ENCODE assay signal across 1 cellular context in genomic region chr12:50569321-50569720, GRCh38.
TF ChIP-seq lines count a peak whose summit lies in the region.

No MANE protein-coding gene starts in this region.

TF ChIP-seq in GM23338, 12 proteins besides CTCF, POLR2A, EP300 and RAD21 (continued from another document):
- TF ChIP-seq, protein P1, sequence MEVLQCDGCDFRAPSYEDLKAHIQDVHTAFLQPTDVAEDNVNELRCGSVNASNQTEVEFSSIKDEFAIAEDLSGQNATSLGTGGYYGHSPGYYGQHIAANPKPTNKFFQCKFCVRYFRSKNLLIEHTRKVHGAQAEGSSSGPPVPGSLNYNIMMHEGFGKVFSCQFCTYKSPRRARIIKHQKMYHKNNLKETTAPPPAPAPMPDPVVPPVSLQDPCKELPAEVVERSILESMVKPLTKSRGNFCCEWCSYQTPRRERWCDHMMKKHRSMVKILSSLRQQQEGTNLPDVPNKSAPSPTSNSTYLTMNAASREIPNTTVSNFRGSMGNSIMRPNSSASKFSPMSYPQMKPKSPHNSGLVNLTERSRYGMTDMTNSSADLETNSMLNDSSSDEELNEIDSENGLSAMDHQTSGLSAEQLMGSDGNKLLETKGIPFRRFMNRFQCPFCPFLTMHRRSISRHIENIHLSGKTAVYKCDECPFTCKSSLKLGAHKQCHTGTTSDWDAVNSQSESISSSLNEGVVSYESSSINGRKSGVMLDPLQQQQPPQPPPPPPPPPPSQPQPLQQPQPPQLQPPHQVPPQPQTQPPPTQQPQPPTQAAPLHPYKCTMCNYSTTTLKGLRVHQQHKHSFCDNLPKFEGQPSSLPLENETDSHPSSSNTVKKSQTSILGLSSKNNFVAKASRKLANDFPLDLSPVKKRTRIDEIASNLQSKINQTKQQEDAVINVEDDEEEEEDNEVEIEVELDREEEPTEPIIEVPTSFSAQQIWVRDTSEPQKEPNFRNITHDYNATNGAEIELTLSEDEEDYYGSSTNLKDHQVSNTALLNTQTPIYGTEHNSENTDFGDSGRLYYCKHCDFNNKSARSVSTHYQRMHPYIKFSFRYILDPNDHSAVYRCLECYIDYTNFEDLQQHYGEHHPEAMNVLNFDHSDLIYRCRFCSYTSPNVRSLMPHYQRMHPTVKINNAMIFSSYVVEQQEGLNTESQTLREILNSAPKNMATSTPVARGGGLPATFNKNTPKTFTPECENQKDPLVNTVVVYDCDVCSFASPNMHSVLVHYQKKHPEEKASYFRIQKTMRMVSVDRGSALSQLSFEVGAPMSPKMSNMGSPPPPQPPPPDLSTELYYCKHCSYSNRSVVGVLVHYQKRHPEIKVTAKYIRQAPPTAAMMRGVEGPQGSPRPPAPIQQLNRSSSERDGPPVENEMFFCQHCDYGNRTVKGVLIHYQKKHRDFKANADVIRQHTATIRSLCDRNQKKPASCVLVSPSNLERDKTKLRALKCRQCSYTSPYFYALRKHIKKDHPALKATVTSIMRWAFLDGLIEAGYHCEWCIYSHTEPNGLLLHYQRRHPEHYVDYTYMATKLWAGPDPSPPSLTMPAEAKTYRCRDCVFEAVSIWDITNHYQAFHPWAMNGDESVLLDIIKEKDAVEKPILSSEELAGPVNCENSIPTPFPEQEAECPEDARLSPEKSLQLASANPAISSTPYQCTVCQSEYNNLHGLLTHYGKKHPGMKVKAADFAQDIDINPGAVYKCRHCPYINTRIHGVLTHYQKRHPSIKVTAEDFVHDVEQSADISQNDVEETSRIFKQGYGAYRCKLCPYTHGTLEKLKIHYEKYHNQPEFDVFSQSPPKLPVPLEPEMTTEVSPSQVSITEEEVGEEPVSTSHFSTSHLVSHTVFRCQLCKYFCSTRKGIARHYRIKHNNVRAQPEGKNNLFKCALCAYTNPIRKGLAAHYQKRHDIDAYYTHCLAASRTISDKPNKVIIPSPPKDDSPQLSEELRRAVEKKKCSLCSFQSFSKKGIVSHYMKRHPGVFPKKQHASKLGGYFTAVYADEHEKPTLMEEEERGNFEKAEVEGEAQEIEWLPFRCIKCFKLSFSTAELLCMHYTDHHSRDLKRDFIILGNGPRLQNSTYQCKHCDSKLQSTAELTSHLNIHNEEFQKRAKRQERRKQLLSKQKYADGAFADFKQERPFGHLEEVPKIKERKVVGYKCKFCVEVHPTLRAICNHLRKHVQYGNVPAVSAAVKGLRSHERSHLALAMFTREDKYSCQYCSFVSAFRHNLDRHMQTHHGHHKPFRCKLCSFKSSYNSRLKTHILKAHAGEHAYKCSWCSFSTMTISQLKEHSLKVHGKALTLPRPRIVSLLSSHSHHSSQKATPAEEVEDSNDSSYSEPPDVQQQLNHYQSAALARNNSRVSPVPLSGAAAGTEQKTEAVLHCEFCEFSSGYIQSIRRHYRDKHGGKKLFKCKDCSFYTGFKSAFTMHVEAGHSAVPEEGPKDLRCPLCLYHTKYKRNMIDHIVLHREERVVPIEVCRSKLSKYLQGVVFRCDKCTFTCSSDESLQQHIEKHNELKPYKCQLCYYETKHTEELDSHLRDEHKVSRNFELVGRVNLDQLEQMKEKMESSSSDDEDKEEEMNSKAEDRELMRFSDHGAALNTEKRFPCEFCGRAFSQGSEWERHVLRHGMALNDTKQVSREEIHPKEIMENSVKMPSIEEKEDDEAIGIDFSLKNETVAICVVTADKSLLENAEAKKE (CRISPR knock-in tag; IDR thresholded peaks at IDR 0.05) = no peak
- TF ChIP-seq NANOG (IDR thresholded peaks at IDR 0.05; ENCODE audit: borderline replicate concordance) (no peak), JUNB (IDR thresholded peaks at IDR 0.05; ENCODE audit: unreplicated experiment) (no peak)
